ENCODE assay signal across 20 cellular contexts in the genomic region with DNA sequence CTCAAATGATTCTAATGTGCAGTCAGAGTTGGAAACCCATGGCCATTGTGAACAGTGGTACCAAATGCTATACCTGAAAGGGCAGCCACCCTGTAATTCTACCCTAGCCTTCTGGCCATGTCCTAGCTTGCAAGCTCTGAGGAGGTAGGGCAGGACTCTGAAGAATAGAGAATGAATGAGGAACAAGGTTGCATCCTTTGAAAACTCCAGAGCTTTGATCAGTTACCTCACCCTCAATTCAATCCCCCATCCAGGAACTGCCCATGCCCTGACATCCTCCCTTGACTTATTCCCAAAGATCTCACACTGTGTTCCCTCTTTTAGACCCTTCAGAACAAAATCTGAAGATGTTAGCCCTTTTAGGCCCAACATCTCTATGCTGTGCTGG. TPM values are rescaled to one million over a fixed set of nuclear protein-coding genes. Genes with fewer than 3 reads are reported as not detected.
DNase-seq lines count a peak whose midpoint lies in the region; ATAC-seq and FAIRE-seq lines count a peak whose summit lies in the region.
"Had no signal": no experiment of that assay in that cellular context is flagged by ENCODE, and none has a peak within 500 bp of the region (broad histone marks: within the 10 kb centered on the region; RNA-seq: fewer than 3 reads in every experiment).

No MANE protein-coding gene starts in this region.

- no peaks in the 10 kb centered on the region for H3K79me1 ChIP-seq in mesendoderm (ENCODE audit: low read length)

- H4K8ac ChIP-seq in mesendoderm (ENCODE audit: low read depth, low read length): no peak overlapping the region

- no peak overlapping the region for H2AK5ac ChIP-seq in mesendoderm (ENCODE audit: low read length)

- ATAC-seq in activated naive CD8-positive, alpha-beta T cell treated with anti-CD3 and anti-CD28 coated beads, Interleukin-2, amount 10 ng/mL, durations not matched to agents 7 days and 5 days (ENCODE audit: low read depth): no peak
- no peak for ATAC-seq in GM18498 (IDR thresholded peaks at IDR 0.05; ENCODE audit: unreplicated experiment)
- ATAC-seq: gastroesophageal sphincter, Right ventricle myocardium inferior had no signal

- no peaks in the 10 kb centered on the region for H3K27me3 ChIP-seq in mesendoderm (ENCODE audit: insufficient read depth, low read length, poor library complexity)
- H3K27me3 ChIP-seq: BLaER1, gastroesophageal sphincter, left lung, thyroid gland had no signal

- H3K9me3 Mint-ChIP-seq in activated CD4-positive, alpha-beta T cell treated with anti-CD3 and anti-CD28 coated beads, Interleukin-2, amount 10 ng/mL, durations not matched to agents 24 days and 14 days: peaks cover 2% of the 10 kb centered on the region
- peaks cover 1% of the 10 kb centered on the region for H3K9me3 Mint-ChIP-seq in activated naive CD8-positive, alpha-beta T cell treated with anti-CD3 and anti-CD28 coated beads, Interleukin-2, amount 10 ng/mL, durations not matched to agents 7 days and 5 days
- H3K9me3 Mint-ChIP-seq: stimulated activated memory B cell treated with anti-CD40 and anti-IgM and Interleukin-4, amounts not matched to agents 10 μg/mL and 1 μg/mL and 100 μg/mL, for 72 hours had no signal

- DNase-seq in activated CD4-positive, alpha-beta T cell treated with anti-CD3 and anti-CD28 coated beads, Interleukin-2, amount 10 ng/mL, durations not matched to agents 24 days and 14 days: no peak
- DNase-seq in activated CD4-positive, alpha-beta T cell treated with anti-CD3 and anti-CD28 coated beads, Interleukin-2, amount 50 U/mL, for 4 hours: no peak
- DNase-seq in GM18507 (ENCODE audit: extremely low spot score, insufficient read length, low read depth): no peak
- no peak for DNase-seq in activated naive CD8-positive, alpha-beta T cell treated with anti-CD3 and anti-CD28 coated beads, Interleukin-2, amount 10 ng/mL, durations not matched to agents 7 days and 5 days
- no peak for DNase-seq in mesendoderm
- no peak for DNase-seq in NCI-H1694 treated with DMSO at 0.1 percent for 48 hours (lab: John Stamatoyannopoulos, UW)
- no peak for DNase-seq in NCI-H510A (lab: John Stamatoyannopoulos, UW)
- DNase-seq: cortex of kidney, DMS53, left lung, NCI-H1436 treated with DMSO at 0.1 percent for 48 hours, nucleus accumbens, thyroid gland had no signal

- no peaks in the 10 kb centered on the region for H3K27me3 Mint-ChIP-seq in activated CD4-positive, alpha-beta T cell treated with anti-CD3 and anti-CD28 coated beads, Interleukin-2, amount 10 ng/mL, durations not matched to agents 24 days and 14 days
- H3K27me3 Mint-ChIP-seq in activated naive CD8-positive, alpha-beta T cell treated with anti-CD3 and anti-CD28 coated beads, Interleukin-2, amount 10 ng/mL, durations not matched to agents 7 days and 5 days: no peaks in the 10 kb centered on the region
- H3K27me3 Mint-ChIP-seq: stimulated activated memory B cell treated with anti-CD40 and anti-IgM and Interleukin-4, amounts not matched to agents 10 μg/mL and 1 μg/mL and 100 μg/mL, for 72 hours had no signal

- no peaks in the 10 kb centered on the region for H3K4me1 ChIP-seq in mesendoderm (ENCODE audit: control insufficient read depth, low read depth, low read length)
- H3K4me1 ChIP-seq: gastroesophageal sphincter, left lung had no signal

- peak overlapping the region; percentile 48 for H3K4me3 Mint-ChIP-seq in activated CD4-positive, alpha-beta T cell treated with anti-CD3 and anti-CD28 coated beads, Interleukin-2, amount 10 ng/mL, durations not matched to agents 24 days and 14 days
- H3K4me3 Mint-ChIP-seq in activated naive CD8-positive, alpha-beta T cell treated with anti-CD3 and anti-CD28 coated beads, Interleukin-2, amount 10 ng/mL, durations not matched to agents 7 days and 5 days: peak overlapping the region; percentile 2
- H3K4me3 Mint-ChIP-seq: stimulated activated memory B cell treated with anti-CD40 and anti-IgM and Interleukin-4, amounts not matched to agents 10 μg/mL and 1 μg/mL and 100 μg/mL, for 72 hours had no signal

- H2BK120ac ChIP-seq in mesendoderm (ENCODE audit: low read depth, low read length): no peak overlapping the region

- H3K9ac ChIP-seq in mesendoderm (ENCODE audit: low read length): no peak overlapping the region
- H3K9ac ChIP-seq: BLaER1 had no signal

- no peak overlapping the region for H3K27ac ChIP-seq in mesendoderm (ENCODE audit: low read depth, low read length)
- H3K27ac ChIP-seq: BLaER1, gastroesophageal sphincter, left lung had no signal

- peak overlapping the region; percentile 7 for H3K56ac ChIP-seq in mesendoderm (ENCODE audit: low read length)

- H3K36me3 ChIP-seq in mesendoderm (ENCODE audit: control insufficient read depth, insufficient read depth, low read length): no peaks in the 10 kb centered on the region
- H3K36me3 ChIP-seq: BLaER1, left lung, thyroid gland had no signal

- H2BK5ac ChIP-seq in mesendoderm (ENCODE audit: low read length): no peak overlapping the region

- H3K4me2 ChIP-seq in mesendoderm (ENCODE audit: low read length): no peak overlapping the region
- H3K4me2 ChIP-seq: A549, BLaER1 had no signal

- H3K4ac ChIP-seq in mesendoderm (ENCODE audit: low read depth, low read length): no peak overlapping the region

- peaks cover 21% of the 10 kb centered on the region for H3K36me3 Mint-ChIP-seq in activated CD4-positive, alpha-beta T cell treated with anti-CD3 and anti-CD28 coated beads, Interleukin-2, amount 10 ng/mL, durations not matched to agents 24 days and 14 days (ENCODE audit: low read depth)
- peaks cover 22% of the 10 kb centered on the region for H3K36me3 Mint-ChIP-seq in activated naive CD8-positive, alpha-beta T cell treated with anti-CD3 and anti-CD28 coated beads, Interleukin-2, amount 10 ng/mL, durations not matched to agents 7 days and 5 days

- no peak overlapping the region for H4K5ac ChIP-seq in mesendoderm (ENCODE audit: low read length)

- no peak overlapping the region for H3K23ac ChIP-seq in mesendoderm (ENCODE audit: low read length)

- no peak overlapping the region for H3K4me3 ChIP-seq in mesendoderm (ENCODE audit: low read length)
- H3K4me3 ChIP-seq: A549, BLaER1, gastroesophageal sphincter, left lung, thyroid gland had no signal

- no peak overlapping the region for H3K18ac ChIP-seq in mesendoderm (ENCODE audit: low read length)

- intact Hi-C loops in activated CD4-positive, alpha-beta T cell treated with anti-CD3 and anti-CD28 coated beads, Interleukin-2, amount 10 ng/mL, durations not matched to agents 24 days and 14 days (cut with micrococcal nuclease): loop anchor here (1.0 to 5.0 kb wide), 6 partner anchors 9 to 562 kb away; a partner anchor contains a TSS

- peaks cover 62% of the 10 kb centered on the region for H3K4me1 Mint-ChIP-seq in activated CD4-positive, alpha-beta T cell treated with anti-CD3 and anti-CD28 coated beads, Interleukin-2, amount 10 ng/mL, durations not matched to agents 24 days and 14 days
- peaks cover 58% of the 10 kb centered on the region for H3K4me1 Mint-ChIP-seq in activated naive CD8-positive, alpha-beta T cell treated with anti-CD3 and anti-CD28 coated beads, Interleukin-2, amount 10 ng/mL, durations not matched to agents 7 days and 5 days

- peak overlapping the region; percentile 27 for H3K27ac Mint-ChIP-seq in activated CD4-positive, alpha-beta T cell treated with anti-CD3 and anti-CD28 coated beads, Interleukin-2, amount 10 ng/mL, durations not matched to agents 24 days and 14 days
- peak overlapping the region; percentile 74 for H3K27ac Mint-ChIP-seq in activated naive CD8-positive, alpha-beta T cell treated with anti-CD3 and anti-CD28 coated beads, Interleukin-2, amount 10 ng/mL, durations not matched to agents 7 days and 5 days
- H3K27ac Mint-ChIP-seq: stimulated activated memory B cell treated with anti-CD40 and anti-IgM and Interleukin-4, amounts not matched to agents 10 μg/mL and 1 μg/mL and 100 μg/mL, for 72 hours had no signal

- no peak overlapping the region for H2BK15ac ChIP-seq in mesendoderm (replicated peaks; ENCODE audit: low read depth)

- no peaks in the 10 kb centered on the region for H3K79me2 ChIP-seq in mesendoderm (ENCODE audit: control insufficient read depth, insufficient read depth, low read length)

- POLR2A ChIA-PET in activated naive CD8-positive, alpha-beta T cell treated with anti-CD3 and anti-CD28 coated beads, Interleukin-2, amount 10 ng/mL, durations not matched to agents 7 days and 5 days (lab: Charles Lee): interaction anchor here (2.7 to 4.1 kb wide), 2 partner anchors 9 to 18 kb away, joined by 14 to 28 read pairs; a partner anchor contains a TSS

- peak; percentile 39 for FAIRE-seq in GM18507 (lab: Jason Lieb, UNC)
- FAIRE-seq: A549 had no signal

RNA-seq across cellular contexts. Expression of a gene that starts 17.8 kb away (rescaled TPM):
- total RNA-seq in activated CD4-positive, alpha-beta T cell treated with anti-CD3 and anti-CD28 coated beads, Interleukin-2, amount 10 ng/mL, durations not matched to agents 24 days and 14 days: 17.3 and 18.0 TPM in 2 replicates
- total RNA-seq in activated naive CD8-positive, alpha-beta T cell treated with anti-CD3 and anti-CD28 coated beads, Interleukin-2, amount 10 ng/mL, durations not matched to agents 7 days and 5 days: 10 to 100 TPM; 26.5 to 27.7 TPM
- polyA plus RNA-seq in mesendoderm (2013, experiment 1 of 2): 7.7 TPM
- polyA plus RNA-seq in mesendoderm (2013, experiment 2 of 2): 7.4 TPM

RNA-seq across cellular contexts. Expression of a gene that starts 40.0 kb away (rescaled TPM):
- not detected in 2 replicates for total RNA-seq in activated CD4-positive, alpha-beta T cell treated with anti-CD3 and anti-CD28 coated beads, Interleukin-2, amount 10 ng/mL, durations not matched to agents 24 days and 14 days
- total RNA-seq in activated naive CD8-positive, alpha-beta T cell treated with anti-CD3 and anti-CD28 coated beads, Interleukin-2, amount 10 ng/mL, durations not matched to agents 7 days and 5 days: not detected
- not detected for polyA plus RNA-seq in mesendoderm (2013, experiment 1 of 2)
- not detected for polyA plus RNA-seq in mesendoderm (2013, experiment 2 of 2)
- total RNA-seq: gastroesophageal sphincter, left lung, mucosa of gallbladder, Right ventricle myocardium inferior, thyroid gland had no signal
- polyA plus RNA-seq: A549 had no signal
